ENCODE assay signal across 1 cellular context in the genomic region with DNA sequence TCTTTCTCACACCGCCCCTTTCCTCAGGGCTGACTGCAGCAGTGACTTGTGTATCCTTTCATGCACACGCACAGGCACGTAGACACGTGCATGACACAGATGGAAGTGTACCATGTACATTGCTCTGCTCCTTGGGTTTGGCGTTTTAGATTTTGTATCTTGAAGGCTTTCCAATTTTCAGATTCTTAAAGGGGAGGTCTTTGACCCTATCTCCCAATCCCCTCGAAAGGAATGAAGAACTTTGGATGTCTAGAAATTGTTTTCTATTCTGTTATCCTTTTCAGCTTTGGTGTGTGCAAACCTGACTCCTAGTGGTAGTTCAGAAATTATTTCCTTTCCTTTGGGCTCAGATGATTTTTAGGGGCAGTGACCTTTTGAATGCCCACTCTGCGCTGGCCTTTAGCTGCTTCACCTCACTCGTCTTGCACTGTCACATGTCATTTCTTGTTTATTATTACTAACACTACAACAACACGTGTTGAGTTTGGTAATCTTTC.
TF ChIP-seq lines count a peak whose summit lies in the region.

No MANE protein-coding gene starts in this region.

TF ChIP-seq in H1, 55 proteins besides CTCF, POLR2A, EP300 and RAD21 (continued from another document):
- TF ChIP-seq CHD7 (IDR thresholded peaks at IDR 0.05; ENCODE audit: insufficient replicate concordance, low read length) (no peak), TAF7 (optimal IDR thresholded peaks at IDR 0.05; ENCODE audit: borderline replicate concordance, low read depth, low read length) (no peak), HDAC6 (IDR thresholded peaks at IDR 0.05; ENCODE audit: low read depth, low read length) (no peak), CTBP2 (IDR thresholded peaks at IDR 0.05; ENCODE audit: borderline replicate concordance, insufficient read depth, insufficient read length, low read length) (no peak)
